In genomic region chr12:115439008-115439601, GRCh38 we compare ENCODE assay signal across 19 cellular contexts.
DNase-seq lines count a peak whose midpoint lies in the region; ATAC-seq, FAIRE-seq and TF ChIP-seq lines count a peak whose summit lies in the region.
"Had no signal": no experiment of that assay in that cellular context is flagged by ENCODE, and none has a peak within 500 bp of the region (broad histone marks: within the 10 kb centered on the region; RNA-seq: fewer than 3 reads in every experiment).

No MANE protein-coding gene starts in this region.

- TF ChIP-seq RAD21 in HepG2 (CRISPR knock-in tag; IDR thresholded peaks at IDR 0.05), result no peak

- H3K36me3 ChIP-seq in HepG2 (replicated peaks in 1 of 2; ENCODE audit: control insufficient read depth in 1 of 2, insufficient read depth in 2 of 2, low read length in 2 of 2), result no peaks in the 10 kb centered on the region
- H3K36me3 ChIP-seq in right lobe of liver, result no peaks in the 10 kb centered on the region
- no peaks in the 10 kb centered on the region for H3K36me3 ChIP-seq in naive thymus-derived CD4-positive, alpha-beta T cell (ENCODE audit: control insufficient read depth in 2 of 3, insufficient read depth in 3 of 3, low read length in 3 of 3)
- no peaks in the 10 kb centered on the region for H3K36me3 ChIP-seq in thyroid gland

- H3K4me1 ChIP-seq in HepG2 (ENCODE audit: insufficient read depth, low read length), result peaks cover 70% of the 10 kb centered on the region
- H3K4me1 ChIP-seq in right lobe of liver, result no peaks in the 10 kb centered on the region
- H3K4me1 ChIP-seq in naive thymus-derived CD4-positive, alpha-beta T cell (ENCODE audit: control insufficient read depth in 2 of 2, insufficient read depth in 2 of 2, low read length in 2 of 2), result no peaks in the 10 kb centered on the region
- H3K4me1 ChIP-seq in thyroid gland, result no peaks in the 10 kb centered on the region

- TF ChIP-seq CTCF in HepG2 (CRISPR knock-in tag; IDR thresholded peaks at IDR 0.05) (no peak), right lobe of liver (IDR thresholded peaks at IDR 0.05) (no peak), neural crest cell (conservative IDR thresholded peaks at IDR 0.05) (no peak), thyroid gland (IDR thresholded peaks at IDR 0.05) (no peak)

- H3K27me3 Mint-ChIP-seq in neural crest cell (ENCODE audit: low read depth), result peaks cover 21% of the 10 kb centered on the region
- peaks cover 0 to 11% (median 0%) of the 10 kb centered on the region in 5 donors for H3K27me3 Mint-ChIP-seq in naive thymus-derived CD4-positive, alpha-beta T cell
- H3K27me3 Mint-ChIP-seq: CD4-positive, alpha-beta T cell had no signal

- no peaks in the 10 kb centered on the region for H3K27me3 ChIP-seq in HepG2 (ENCODE audit: control insufficient read depth in 1 of 2, insufficient read depth in 2 of 2, low read length in 2 of 2)
- no peaks in the 10 kb centered on the region for H3K27me3 ChIP-seq in right lobe of liver
- H3K27me3 ChIP-seq in naive thymus-derived CD4-positive, alpha-beta T cell (ENCODE audit: control insufficient read depth in 2 of 2, insufficient read depth in 2 of 2, low read length in 2 of 2), result no peaks in the 10 kb centered on the region
- no peaks in the 10 kb centered on the region for H3K27me3 ChIP-seq in thyroid gland

- H3K9me3 ChIP-seq in HepG2 (ENCODE audit: low read length) (no peaks in the 10 kb centered on the region), right lobe of liver (no peaks in the 10 kb centered on the region), thyroid gland (no peaks in the 10 kb centered on the region)
- peaks cover 0 to 3% (median 0%) of the 10 kb centered on the region in 3 experiments for H3K9me3 ChIP-seq in naive thymus-derived CD4-positive, alpha-beta T cell (ENCODE audit: control insufficient read depth in 2 of 3, low read length in 3 of 3)
- H3K9me3 ChIP-seq: A549 had no signal

- in situ Hi-C loops in HepG2 (cut with HindIII; ENCODE audit: extremely low pct_ligation_motif_present, low pct_unique_long_range_greater_than_20kb), result no loop called here

- DNase-seq in HepG2 (ENCODE audit: low spot score), result peak; percentile 32
- DNase-seq in right lobe of liver, result no peak
- peak; percentile 44 for DNase-seq in foreskin melanocyte
- no peak for DNase-seq in neural crest cell (ENCODE audit: low read depth, low spot score)
- no peak for DNase-seq in naive thymus-derived CD4-positive, alpha-beta T cell
- DNase-seq in thyroid gland, result no peak
- DNase-seq: AML-193; CD4-positive, alpha-beta T cell; DMS153; DMS79; GDM1; GM23248; HCEC 1CT had no signal

- WGBS in HepG2 (ENCODE audit: low lambda C conversion rate), result 100% methylated on average over 2 of the region's 2 CpGs
- WGBS in right lobe of liver (ENCODE audit: insufficient coverage, low coverage, low lambda C conversion rate, missing lambda C conversion rate), result 71% methylated on average over 2 of the region's 2 CpGs
- 86 to 87% methylated on average over 2 of the region's 2 CpGs for WGBS in thyroid gland, 2 donors

- H4K20me1 ChIP-seq in HepG2 (ENCODE audit: insufficient read depth, low read length), result no peaks in the 10 kb centered on the region

- no peak for ATAC-seq in HepG2
- ATAC-seq in right lobe of liver, result no peak
- no peak for ATAC-seq in naive thymus-derived CD4-positive, alpha-beta T cell
- ATAC-seq in HG02763 (IDR thresholded peaks at IDR 0.05; ENCODE audit: unreplicated experiment), result no peak
- ATAC-seq: A549 had no signal

- POLR2A ChIA-PET in HepG2 (lab: Yijun Ruan, JAX), result interaction anchor here (1.1 kb wide), 1 partner anchor 15 kb away, joined by 3 read pairs; no protein-coding TSS in a partner anchor
- POLR2A ChIA-PET in naive thymus-derived CD4-positive, alpha-beta T cell (lab: Charles Lee), result no interaction called here

- no TSS peak for BruUV-seq in HepG2 (replicated peaks; lab: Mats Ljungman, UMichigan)

- H3K27ac Mint-ChIP-seq in neural crest cell (ENCODE audit: unreplicated experiment), result peak overlapping the region; percentile 3
- H3K27ac Mint-ChIP-seq in naive thymus-derived CD4-positive, alpha-beta T cell, result no peak overlapping the region
- H3K27ac Mint-ChIP-seq: CD4-positive, alpha-beta T cell had no signal

- CTCF ChIA-PET in HepG2 (lab: Yijun Ruan, JAX; ENCODE audit: low intra/inter-chr PET ratio, low total read pairs), result no interaction called here
- CTCF ChIA-PET in naive thymus-derived CD4-positive, alpha-beta T cell (lab: Charles Lee), result no interaction called here

- H3K9me3 Mint-ChIP-seq in neural crest cell, result peaks cover 3% of the 10 kb centered on the region
- H3K9me3 Mint-ChIP-seq in naive thymus-derived CD4-positive, alpha-beta T cell, result peaks cover 0 to 11% (median 2%) of the 10 kb centered on the region in 11 donors

- no peak for TF ChIP-seq POLR2A in HepG2 (IDR thresholded peaks at IDR 0.05; ENCODE audit: insufficient read depth in 1 of 2, low read depth in 2 of 2, low read length in 2 of 2)
- TF ChIP-seq POLR2A in right lobe of liver (IDR thresholded peaks at IDR 0.05), result no peak
- no peak for TF ChIP-seq POLR2A in thyroid gland (IDR thresholded peaks at IDR 0.05)

- intact Hi-C loops in HepG2 (cut with micrococcal nuclease; ENCODE audit: unreplicated experiment), result no loop called here
- intact Hi-C loops in right lobe of liver (cut with DNase I), result no loop called here
- intact Hi-C loops in naive thymus-derived CD4-positive, alpha-beta T cell (cut with micrococcal nuclease), result no loop called here
- intact Hi-C loops in thyroid gland (cut with DNase I), result no loop called here

- H3K4me1 Mint-ChIP-seq in neural crest cell, result peaks cover 15% of the 10 kb centered on the region
- H3K4me1 Mint-ChIP-seq in naive thymus-derived CD4-positive, alpha-beta T cell, result no peaks in the 10 kb centered on the region

- H3K36me3 Mint-ChIP-seq in neural crest cell (ENCODE audit: low read depth), result no peaks in the 10 kb centered on the region
- H3K36me3 Mint-ChIP-seq in naive thymus-derived CD4-positive, alpha-beta T cell, result no peaks in the 10 kb centered on the region

- H3K27ac ChIP-seq in HepG2 (ENCODE audit: extremely low read length, insufficient read depth, low read length), result no peak overlapping the region
- H3K27ac ChIP-seq in right lobe of liver, result no peak overlapping the region
- H3K27ac ChIP-seq in naive thymus-derived CD4-positive, alpha-beta T cell (ENCODE audit: low read depth, low read length), result no peak overlapping the region
- no peak overlapping the region for H3K27ac ChIP-seq in thyroid gland
- H3K27ac ChIP-seq: C4-2B, GM23248 had no signal

- TF ChIP-seq EP300 in HepG2 (IDR thresholded peaks at IDR 0.05; ENCODE audit: low read depth in 2 of 2, low read length in 2 of 2) (no peak), HepG2 (CRISPR knock-in tag; IDR thresholded peaks at IDR 0.05; ENCODE audit: borderline replicate concordance) (no peak)

- H3K4me2 ChIP-seq in HepG2 (ENCODE audit: low read depth, low read length), result no peak overlapping the region
- H3K4me2 ChIP-seq: A549 had no signal

- no peak overlapping the region for H3K4me3 ChIP-seq in HepG2 (replicated peaks in 1 of 3; ENCODE audit: insufficient read depth in 1 of 3, low read depth in 2 of 3, low read length in 3 of 3)
- H3K4me3 ChIP-seq in right lobe of liver, result no peak overlapping the region
- H3K4me3 ChIP-seq in naive thymus-derived CD4-positive, alpha-beta T cell (ENCODE audit: low read length), result no peak overlapping the region
- H3K4me3 ChIP-seq in thyroid gland (replicated peaks in 1 of 3), result no peak overlapping the region
- H3K4me3 ChIP-seq: A549, GM23248 had no signal

- H3K4me3 Mint-ChIP-seq in neural crest cell, result no peak overlapping the region
- H3K4me3 Mint-ChIP-seq in naive thymus-derived CD4-positive, alpha-beta T cell, result no peak overlapping the region
- H3K4me3 Mint-ChIP-seq: CD4-positive, alpha-beta T cell had no signal

- H3K9ac ChIP-seq in HepG2 (ENCODE audit: insufficient read depth, low read depth, low read length), result no peak overlapping the region
- H3K9ac ChIP-seq: GM23248 had no signal

- no peak overlapping the region for H2AFZ ChIP-seq in HepG2 (ENCODE audit: low read length)
- H2AFZ ChIP-seq: GM23248 had no signal

- no peaks in the 10 kb centered on the region for H3K79me2 ChIP-seq in HepG2 (ENCODE audit: insufficient read depth, low read length)

- peak; percentile 28 for FAIRE-seq in HepG2 (lab: Jason Lieb, UNC)
- FAIRE-seq: A549, GM12892, GM18507, H54 had no signal

TF ChIP-seq in HepG2, 621 proteins besides CTCF, POLR2A, EP300 and RAD21:
- TF ChIP-seq SOX13 (IDR thresholded peaks at IDR 0.05), result no peak
- peak in 1 of 2 experiments; percentile 75; a peak in 2 of 4 replicates for TF ChIP-seq SOX13 (CRISPR knock-in tag; conservative IDR thresholded peaks at IDR 0.05 in 1 of 2, IDR thresholded peaks at IDR 0.05 in 1 of 2)
- no peak for TF ChIP-seq ZNF784 (CRISPR knock-in tag; IDR thresholded peaks at IDR 0.05; ENCODE audit: borderline replicate concordance)
- no peak for TF ChIP-seq SNAPC5 (CRISPR knock-in tag; IDR thresholded peaks at IDR 0.05; ENCODE audit: borderline replicate concordance)
- TF ChIP-seq CEBPG (CRISPR knock-in tag; IDR thresholded peaks at IDR 0.05), result no peak
- no peak for TF ChIP-seq RNF2 (conservative IDR thresholded peaks at IDR 0.05; ENCODE audit: low read depth)
- TF ChIP-seq CREM (IDR thresholded peaks at IDR 0.05), result no peak
- no peak for TF ChIP-seq CREM (CRISPR knock-in tag; IDR thresholded peaks at IDR 0.05)
- TF ChIP-seq ZBTB43 (CRISPR knock-in tag; conservative IDR thresholded peaks at IDR 0.05), result no peak
- no peak for TF ChIP-seq SALL2 (CRISPR knock-in tag; IDR thresholded peaks at IDR 0.05)

Comparison
In these comparisons a context has a peak if more than half of its experiments do, and no peak if none do; other contexts are left out.
1. DNase-seq: peak in HepG2 (single experiment) and foreskin melanocyte (single experiment); none in right lobe of liver (0 of 3), neural crest cell (single experiment), naive thymus-derived CD4-positive, alpha-beta T cell (0 of 9) and thyroid gland (0 of 2).